Comparison of ENCODE assay signal across 26 cellular contexts in the genomic region with DNA sequence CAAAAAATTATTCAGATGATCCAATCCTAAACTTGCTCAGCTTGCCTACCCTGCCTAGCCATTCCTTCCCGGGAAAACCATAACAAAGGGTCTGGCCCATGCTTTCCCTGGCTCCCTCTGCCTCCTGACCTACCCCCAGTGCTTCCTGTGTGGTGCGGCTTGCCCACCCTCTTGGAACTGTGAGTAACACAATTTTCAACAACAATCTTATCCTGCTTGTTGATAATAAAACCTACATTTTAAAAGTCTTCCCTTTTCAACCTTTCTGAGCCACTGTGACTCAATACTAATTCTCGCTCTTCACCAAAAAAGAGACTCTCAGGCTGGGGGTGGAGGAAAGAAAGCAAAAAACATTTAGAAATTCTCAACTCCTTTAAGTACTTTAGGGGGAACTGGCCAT. TPM values are rescaled to one million over a fixed set of nuclear protein-coding genes. Genes with fewer than 3 reads are reported as not detected.
DNase-seq lines count a peak whose midpoint lies in the region; ATAC-seq and TF ChIP-seq lines count a peak whose summit lies in the region.
"Had no signal": no experiment of that assay in that cellular context is flagged by ENCODE, and none has a peak within 500 bp of the region (broad histone marks: within the 10 kb centered on the region; RNA-seq: fewer than 3 reads in every experiment).

No MANE protein-coding gene starts in this region.

- no peak overlapping the region for H2BK5ac ChIP-seq in H9 (ENCODE audit: insufficient read length, low read length)

- no peak overlapping the region for H3T11ph ChIP-seq in H9 (ENCODE audit: low read length)

- WGBS in H9 (ENCODE audit: extremely low coverage, insufficient read length, low lambda C conversion rate) = no CpG with 5 or more reads among the region's 3 CpGs
- 67 to 74% methylated on average over 3 of the region's 3 CpGs for WGBS in upper lobe of left lung, 2 donors
- whole genome bisulfite sequencing in aorta, 2 donors = 72 to 76% methylated on average over 3 of the region's 3 CpGs

- CTCF ChIA-PET in activated CD4-positive, alpha-beta memory T cell treated with anti-CD3 and anti-CD28 coated beads for 36 hours (lab: Charles Lee) = interaction anchor here (0.7 to 1.2 kb wide), 3 partner anchors 9 to 82 kb away, joined by 3 read pairs; no protein-coding TSS in a partner anchor
- CTCF ChIA-PET in activated CD4-positive, alpha-beta memory T cell treated with anti-CD3 and anti-CD28 coated beads, Interleukin-2, amount 10 ng/mL, durations not matched to agents 7 days and 5 days (lab: Charles Lee) = no interaction called here

- intact Hi-C loops in activated CD4-positive, alpha-beta memory T cell treated with anti-CD3 and anti-CD28 coated beads for 36 hours (cut with micrococcal nuclease) = no loop called here
- intact Hi-C loops in aorta (cut with DNase I) = no loop called here

- no peak overlapping the region for H2BK20ac ChIP-seq in H9 (ENCODE audit: low read depth, low read length, poor library complexity, severe bottlenecking)

- no peak overlapping the region; the same call in 1 of the 2 replicates for H3K14ac ChIP-seq in H9 (ENCODE audit: insufficient read depth, low read length)

- peaks cover 11% of the 10 kb centered on the region; the same call in 1 of the 2 replicates for H3K79me2 ChIP-seq in H9 (ENCODE audit: insufficient read depth, low read length)

- no peak overlapping the region for H3K23ac ChIP-seq in H9 (ENCODE audit: insufficient read length, low read depth, low read length)

- no peak overlapping the region for H2AK5ac ChIP-seq in H9 (ENCODE audit: insufficient read length, low read length)

- no peak overlapping the region for H2BK12ac ChIP-seq in H9 (ENCODE audit: insufficient read length, low read depth, low read length)

- TF ChIP-seq CTCF in H9 (conservative IDR thresholded peaks at IDR 0.05) (no peak), chondrocyte (IDR thresholded peaks at IDR 0.05) (no peak), upper lobe of left lung (IDR thresholded peaks at IDR 0.05) (no peak)

- peak; percentile 86 for ATAC-seq in stimulated activated effector memory CD8-positive, alpha-beta T cell treated with anti-CD3 and anti-CD28 coated beads, Interleukin-12 subunit alpha, Interleukin-12 subunit beta, amount 100 ng/mL, for 72 hours
- ATAC-seq in upper lobe of left lung (ENCODE audit: low FRiP score in 2 of 2) = no peak
- no peak for ATAC-seq in aorta (ENCODE audit: low FRiP score)
- ATAC-seq: A549; naive thymus-derived CD8-positive, alpha-beta T cell had no signal

- no peak overlapping the region for H3K27ac ChIP-seq in H9 (ENCODE audit: insufficient read length, low read depth, low read length)
- no peak overlapping the region for H3K27ac ChIP-seq in upper lobe of left lung
- no peak overlapping the region for H3K27ac ChIP-seq in aorta (ENCODE audit: low read depth in 1 of 2, low read length in 2 of 2)
- H3K27ac ChIP-seq: A549, GM23248, HL-60, Peyer's patch, right atrium auricular region, suprapubic skin had no signal

- H3K18ac ChIP-seq in H9 (ENCODE audit: insufficient read length, low read depth, low read length) = peak overlapping the region; percentile 57

- H4K8ac ChIP-seq in H9 (replicated peaks; ENCODE audit: insufficient read length, low read depth, low read length) = no peak overlapping the region

- no peak overlapping the region for H2BK15ac ChIP-seq in H9 (ENCODE audit: low read depth, low read length)

- no peak for TF ChIP-seq POLR2A in upper lobe of left lung (IDR thresholded peaks at IDR 0.05)

- no peak overlapping the region for H4K5ac ChIP-seq in H9 (ENCODE audit: insufficient read length, low read depth, low read length)

- DNase-seq in activated CD4-positive, alpha-beta memory T cell treated with anti-CD3 and anti-CD28 coated beads for 36 hours = peak; percentile 39
- DNase-seq in activated CD4-positive, alpha-beta memory T cell treated with anti-CD3 and anti-CD28 coated beads, Interleukin-2, amount 10 ng/mL, durations not matched to agents 7 days and 5 days = no peak
- no peak for DNase-seq in H9
- no peak for DNase-seq in chondrocyte (ENCODE audit: low spot score)
- no peak for DNase-seq in stimulated activated effector memory CD8-positive, alpha-beta T cell treated with anti-CD3 and anti-CD28 coated beads, Interleukin-12 subunit alpha, Interleukin-12 subunit beta, amount 100 ng/mL, for 72 hours (ENCODE audit: low spot score in 2 of 2)
- no peak for DNase-seq in DMS79 (lab: John Stamatoyannopoulos, UW)
- no peak for DNase-seq in upper lobe of left lung
- no peak for DNase-seq in aorta
- DNase-seq: activated CD4-positive, CD25-positive, alpha-beta regulatory T cell; AML-193; CD4-positive, alpha-beta T cell; cerebellar nuclear complex; GM23248; kidney; naive thymus-derived CD8-positive, alpha-beta T cell; NCI-H1436 treated with DMSO at 0.1 percent for 48 hours; NCI-H748 treated with DMSO at 0.1 percent for 48 hours; Peyer's patch; SIG-M5; SW 1271 had no signal

- H3K4me3 ChIP-seq in upper lobe of left lung = no peak overlapping the region
- H3K4me3 ChIP-seq in aorta (ENCODE audit: low read length in 2 of 2) = no peak overlapping the region
- H3K4me3 ChIP-seq: A549, GM23248, Peyer's patch, right atrium auricular region, suprapubic skin had no signal

- H3K4ac ChIP-seq in H9 (ENCODE audit: low read depth, low read length) = no peak overlapping the region

- H4K20me1 ChIP-seq in H9 (ENCODE audit: control insufficient read depth, insufficient read depth, insufficient read length) = no peaks in the 10 kb centered on the region

- no peaks in the 10 kb centered on the region for H3K9me3 Mint-ChIP-seq in activated CD4-positive, alpha-beta memory T cell treated with anti-CD3 and anti-CD28 coated beads for 36 hours
- no peaks in the 10 kb centered on the region for H3K9me3 Mint-ChIP-seq in activated CD4-positive, alpha-beta memory T cell treated with anti-CD3 and anti-CD28 coated beads, Interleukin-2, amount 10 ng/mL, durations not matched to agents 7 days and 5 days
- peaks cover 17 to 21% of the 10 kb centered on the region in 2 experiments for H3K9me3 Mint-ChIP-seq in H9
- H3K9me3 Mint-ChIP-seq in chondrocyte (ENCODE audit: low read depth) = peaks cover 8% of the 10 kb centered on the region
- no peaks in the 10 kb centered on the region for H3K9me3 Mint-ChIP-seq in stimulated activated effector memory CD8-positive, alpha-beta T cell treated with anti-CD3 and anti-CD28 coated beads, Interleukin-12 subunit alpha, Interleukin-12 subunit beta, amount 100 ng/mL, for 72 hours
- H3K9me3 Mint-ChIP-seq: activated T-helper 1 cell treated with anti-CD3 and anti-CD28 coated beads, Interleukin-12 subunit alpha, Interleukin-12 subunit beta, Interleukin-2, Interleukin-4 antibody, amounts not matched to agents 30 ng/mL and 10 ng/mL and 1 ng/mL, durations not matched to agents 14 hours and 24 hours and 36 hours had no signal

- peak overlapping the region; percentile 44 for H3K27ac Mint-ChIP-seq in activated CD4-positive, alpha-beta memory T cell treated with anti-CD3 and anti-CD28 coated beads for 36 hours
- H3K27ac Mint-ChIP-seq in activated CD4-positive, alpha-beta memory T cell treated with anti-CD3 and anti-CD28 coated beads, Interleukin-2, amount 10 ng/mL, durations not matched to agents 7 days and 5 days = no peak overlapping the region
- H3K27ac Mint-ChIP-seq in H9 (peak overlapping the region; percentile 62 to 79 (median 76)), chondrocyte (ENCODE audit: unreplicated experiment) (peak overlapping the region; percentile 46)
- H3K27ac Mint-ChIP-seq in stimulated activated effector memory CD8-positive, alpha-beta T cell treated with anti-CD3 and anti-CD28 coated beads, Interleukin-12 subunit alpha, Interleukin-12 subunit beta, amount 100 ng/mL, for 72 hours = peak overlapping the region; percentile 29
- H3K27ac Mint-ChIP-seq: activated T-helper 1 cell treated with anti-CD3 and anti-CD28 coated beads, Interleukin-12 subunit alpha, Interleukin-12 subunit beta, Interleukin-2, Interleukin-4 antibody, amounts not matched to agents 30 ng/mL and 10 ng/mL and 1 ng/mL, durations not matched to agents 14 hours and 24 hours and 36 hours; brain; CD4-positive, alpha-beta T cell had no signal

- TF ChIP-seq EP300 in upper lobe of left lung (IDR thresholded peaks at IDR 0.05) = no peak

- no peak overlapping the region for H3K56ac ChIP-seq in H9 (ENCODE audit: insufficient read length, low read depth, low read length)

- H3K36me3 Mint-ChIP-seq in activated CD4-positive, alpha-beta memory T cell treated with anti-CD3 and anti-CD28 coated beads for 36 hours = peaks cover 5% of the 10 kb centered on the region
- peaks cover 17% of the 10 kb centered on the region for H3K36me3 Mint-ChIP-seq in activated CD4-positive, alpha-beta memory T cell treated with anti-CD3 and anti-CD28 coated beads, Interleukin-2, amount 10 ng/mL, durations not matched to agents 7 days and 5 days (ENCODE audit: low read depth)
- peaks cover 22 to 32% (median 24%) of the 10 kb centered on the region in 3 experiments for H3K36me3 Mint-ChIP-seq in H9 (ENCODE audit: insufficient read depth in 1 of 3, low read depth in 3 of 3)
- peaks cover 5% of the 10 kb centered on the region for H3K36me3 Mint-ChIP-seq in chondrocyte (ENCODE audit: low read depth)
- H3K36me3 Mint-ChIP-seq in stimulated activated effector memory CD8-positive, alpha-beta T cell treated with anti-CD3 and anti-CD28 coated beads, Interleukin-12 subunit alpha, Interleukin-12 subunit beta, amount 100 ng/mL, for 72 hours = no peaks in the 10 kb centered on the region

- H3K36me3 ChIP-seq in upper lobe of left lung (no peaks in the 10 kb centered on the region), aorta (ENCODE audit: control insufficient read depth in 1 of 2, insufficient read depth in 2 of 2, low read length in 1 of 2) (peaks cover 0 to 2% of the 10 kb centered on the region in 2 donors)
- H3K36me3 ChIP-seq: Peyer's patch, right atrium auricular region, suprapubic skin had no signal

- no peaks in the 10 kb centered on the region for H3K9me3 ChIP-seq in H9 (ENCODE audit: control insufficient read depth, low read depth, low read length)
- no peaks in the 10 kb centered on the region for H3K9me3 ChIP-seq in upper lobe of left lung
- no peaks in the 10 kb centered on the region for H3K9me3 ChIP-seq in aorta (ENCODE audit: control insufficient read depth, low read length)
- H3K9me3 ChIP-seq: A549, Peyer's patch, right atrium auricular region, suprapubic skin had no signal

- H4K91ac ChIP-seq in H9 (ENCODE audit: insufficient read length, low read depth, low read length) = no peak overlapping the region

- H3K4me1 ChIP-seq in H9 (ENCODE audit: insufficient read depth, low read length) (peaks cover 11% of the 10 kb centered on the region), upper lobe of left lung (peaks cover 0 to 10% (median 0%) of the 10 kb centered on the region in 4 donors), aorta (ENCODE audit: control insufficient read depth in 1 of 2, insufficient read depth in 2 of 2, low read length in 2 of 2) (no peaks in the 10 kb centered on the region)
- H3K4me1 ChIP-seq: Peyer's patch, right atrium auricular region, suprapubic skin had no signal

- H3K27me3 Mint-ChIP-seq in activated CD4-positive, alpha-beta memory T cell treated with anti-CD3 and anti-CD28 coated beads for 36 hours = no peaks in the 10 kb centered on the region
- H3K27me3 Mint-ChIP-seq in activated CD4-positive, alpha-beta memory T cell treated with anti-CD3 and anti-CD28 coated beads, Interleukin-2, amount 10 ng/mL, durations not matched to agents 7 days and 5 days = no peaks in the 10 kb centered on the region
- H3K27me3 Mint-ChIP-seq in H9 (ENCODE audit: low read depth) (no peaks in the 10 kb centered on the region), chondrocyte (ENCODE audit: low read depth) (no peaks in the 10 kb centered on the region)
- H3K27me3 Mint-ChIP-seq: brain; CD4-positive, alpha-beta T cell; naive thymus-derived CD8-positive, alpha-beta T cell had no signal

- H3K4me2 ChIP-seq in H9 (ENCODE audit: insufficient read depth, insufficient read length, low read length) = no peak overlapping the region
- H3K4me2 ChIP-seq: A549 had no signal

- POLR2A ChIA-PET in activated CD4-positive, alpha-beta memory T cell treated with anti-CD3 and anti-CD28 coated beads for 36 hours (lab: Charles Lee) = interaction anchor here (1.1 kb wide), 1 partner anchor 9 kb away, joined by 3 read pairs; no protein-coding TSS in a partner anchor
- POLR2A ChIA-PET in activated CD4-positive, alpha-beta memory T cell treated with anti-CD3 and anti-CD28 coated beads, Interleukin-2, amount 10 ng/mL, durations not matched to agents 7 days and 5 days (lab: Charles Lee) = no interaction called here

- H3K4me1 Mint-ChIP-seq in activated CD4-positive, alpha-beta memory T cell treated with anti-CD3 and anti-CD28 coated beads for 36 hours (ENCODE audit: low read depth) = peaks cover 23% of the 10 kb centered on the region
- peaks cover 12% of the 10 kb centered on the region for H3K4me1 Mint-ChIP-seq in activated CD4-positive, alpha-beta memory T cell treated with anti-CD3 and anti-CD28 coated beads, Interleukin-2, amount 10 ng/mL, durations not matched to agents 7 days and 5 days
- peaks cover 30 to 34% of the 10 kb centered on the region in 2 experiments for H3K4me1 Mint-ChIP-seq in H9
- peaks cover 32% of the 10 kb centered on the region for H3K4me1 Mint-ChIP-seq in chondrocyte (ENCODE audit: low read depth)
- H3K4me1 Mint-ChIP-seq in stimulated activated effector memory CD8-positive, alpha-beta T cell treated with anti-CD3 and anti-CD28 coated beads, Interleukin-12 subunit alpha, Interleukin-12 subunit beta, amount 100 ng/mL, for 72 hours = peaks cover 30% of the 10 kb centered on the region

- no peak overlapping the region for H3K9ac ChIP-seq in H9 (ENCODE audit: extremely low read depth, insufficient read length, low read length)
- H3K9ac ChIP-seq: GM23248 had no signal

- no peak overlapping the region for H3K4me3 Mint-ChIP-seq in activated CD4-positive, alpha-beta memory T cell treated with anti-CD3 and anti-CD28 coated beads for 36 hours
- no peak overlapping the region for H3K4me3 Mint-ChIP-seq in activated CD4-positive, alpha-beta memory T cell treated with anti-CD3 and anti-CD28 coated beads, Interleukin-2, amount 10 ng/mL, durations not matched to agents 7 days and 5 days
- H3K4me3 Mint-ChIP-seq in H9 (no peak overlapping the region; a peak in 1 of 5 replicates), chondrocyte (ENCODE audit: unreplicated experiment) (no peak overlapping the region)
- H3K4me3 Mint-ChIP-seq in stimulated activated effector memory CD8-positive, alpha-beta T cell treated with anti-CD3 and anti-CD28 coated beads, Interleukin-12 subunit alpha, Interleukin-12 subunit beta, amount 100 ng/mL, for 72 hours = peak overlapping the region; percentile 40
- H3K4me3 Mint-ChIP-seq: activated T-helper 1 cell treated with anti-CD3 and anti-CD28 coated beads, Interleukin-12 subunit alpha, Interleukin-12 subunit beta, Interleukin-2, Interleukin-4 antibody, amounts not matched to agents 30 ng/mL and 10 ng/mL and 1 ng/mL, durations not matched to agents 14 hours and 24 hours and 36 hours; brain; CD4-positive, alpha-beta T cell had no signal

- peaks cover 3% of the 10 kb centered on the region for H3K79me1 ChIP-seq in H9 (ENCODE audit: insufficient read depth, low read depth, low read length, poor library complexity, severe bottlenecking)

- no peak overlapping the region for H2AFZ ChIP-seq in H9 (ENCODE audit: low read length)
- H2AFZ ChIP-seq: GM23248 had no signal

- H3K27me3 ChIP-seq in H9 (ENCODE audit: insufficient read depth, low read length) (no peaks in the 10 kb centered on the region), upper lobe of left lung (no peaks in the 10 kb centered on the region), aorta (ENCODE audit: control insufficient read depth in 1 of 2, insufficient read depth in 2 of 2, low read length in 1 of 2) (no peaks in the 10 kb centered on the region)
- H3K27me3 ChIP-seq: Peyer's patch, right atrium auricular region, suprapubic skin had no signal

- no peak overlapping the region for H2BK120ac ChIP-seq in H9 (ENCODE audit: low read depth, low read length, poor library complexity, severe bottlenecking)

- no peaks in the 10 kb centered on the region for H3K23me2 ChIP-seq in H9 (ENCODE audit: insufficient read length, low read depth, low read length, poor library complexity, severe bottlenecking)

RNA-seq across cellular contexts. Expression of a gene that starts 18.0 kb away (rescaled TPM):
- 10 to 100 TPM; 40.5 to 42.3 TPM for total RNA-seq in activated CD4-positive, alpha-beta memory T cell treated with anti-CD3 and anti-CD28 coated beads for 36 hours
- total RNA-seq in activated CD4-positive, alpha-beta memory T cell treated with anti-CD3 and anti-CD28 coated beads, Interleukin-2, amount 10 ng/mL, durations not matched to agents 7 days and 5 days = 10 to 100 TPM; 31.9 to 35.7 TPM
- total RNA-seq in H9 (2021) = 29.7 and 29.9 TPM in 2 replicates
- total RNA-seq in chondrocyte = 27.5 to 32.3 TPM (median 28.0 TPM) in 3 replicates
- total RNA-seq in upper lobe of left lung = 10 to 100 TPM; 16.5 to 31.4 (median 24.4) TPM
- 10 to 100 TPM; 18.0 to 22.8 TPM for total RNA-seq in aorta
- polyA plus RNA-seq in aorta = 1 to 10 TPM; 3.4 to 5.4 TPM

RNA-seq across cellular contexts. Expression of a gene that starts 18.1 kb away (rescaled TPM):
- 1 to 10 TPM; 1.1 to 1.5 TPM for total RNA-seq in activated CD4-positive, alpha-beta memory T cell treated with anti-CD3 and anti-CD28 coated beads for 36 hours
- under 1 TPM; 0.78 to 0.86 TPM for total RNA-seq in activated CD4-positive, alpha-beta memory T cell treated with anti-CD3 and anti-CD28 coated beads, Interleukin-2, amount 10 ng/mL, durations not matched to agents 7 days and 5 days
- total RNA-seq in H9 (2021) (0.96 and 1.2 TPM in 2 replicates), chondrocyte (0.70 to 0.97 TPM (median 0.79 TPM) in 3 replicates), upper lobe of left lung (10 to 100 TPM in 1 of 6 donors, 1 to 10 TPM in 3, under 1 TPM in 2; 0.83 to 14.7 (median 2.5) TPM), aorta (1 to 10 TPM; 1.4 to 2.4 TPM)
- under 1 TPM in 1 of 2 donors, not detected in 1; 0.38 TPM for polyA plus RNA-seq in aorta
- polyA plus RNA-seq: GM23248 had no signal
